In genomic region chr11:65502852-65503603, GRCh38 we compare ENCODE assay signal across 1 cellular context.
A peak's percentile ranks its signal among the peaks of the same experiment; 100 is the strongest.
TF ChIP-seq lines count a peak whose summit lies in the region.

No MANE protein-coding gene starts in this region.

TF ChIP-seq in K562, 482 proteins besides CTCF, POLR2A, EP300 and RAD21 (continued from another document and continues in another):
- no peak for TF ChIP-seq LEF1 (IDR thresholded peaks at IDR 0.05)
- TF ChIP-seq ATF2 (CRISPR knock-in tag; IDR thresholded peaks at IDR 0.05), result no peak
- no peak for TF ChIP-seq MXD1 (CRISPR knock-in tag; IDR thresholded peaks at IDR 0.05; ENCODE audit: borderline replicate concordance, poor library complexity, severe bottlenecking)
- TF ChIP-seq GTF2E2 (tag; IDR thresholded peaks at IDR 0.05), result no peak
- no peak for TF ChIP-seq FOXJ2 (tag; IDR thresholded peaks at IDR 0.05)
- peak; percentile 99 for TF ChIP-seq RBM39 (optimal IDR thresholded peaks at IDR 0.05; ENCODE audit: low read depth, low read length)
- peak; percentile 12 to 63; a peak in 2 of 4 replicates for TF ChIP-seq FOXA3 (CRISPR knock-in tag; conservative IDR thresholded peaks at IDR 0.05 in 1 of 2, IDR thresholded peaks at IDR 0.05 in 1 of 2)
- TF ChIP-seq CHD4 (IDR thresholded peaks at IDR 0.05; ENCODE audit: insufficient read depth, insufficient replicate concordance, low read depth, low read length, poor library complexity, severe bottlenecking), result no peak
- TF ChIP-seq ZNF644 (tag; IDR thresholded peaks at IDR 0.05; ENCODE audit: low read depth), result 0 out of 2 replicates have a peak, but pooled peaks have one; percentile 10
- TF ChIP-seq EP400 (IDR thresholded peaks at IDR 0.05), result no peak
- no peak for TF ChIP-seq HOMEZ (CRISPR knock-in tag; IDR thresholded peaks at IDR 0.05)
- TF ChIP-seq ZBTB9 (CRISPR knock-in tag; IDR thresholded peaks at IDR 0.05), result peak; percentile 86
- TF ChIP-seq TRIM25 (IDR thresholded peaks at IDR 0.05; ENCODE audit: borderline replicate concordance), result no peak
- TF ChIP-seq SIX5 (IDR thresholded peaks at IDR 0.05; ENCODE audit: borderline replicate concordance in 1 of 2, insufficient read depth in 1 of 2, low read depth in 1 of 2, low read length in 2 of 2), result no peak
- no peak for TF ChIP-seq NBN (IDR thresholded peaks at IDR 0.05; ENCODE audit: low read depth)
- TF ChIP-seq E2F1 (CRISPR knock-in tag; IDR thresholded peaks at IDR 0.05), result no peak
- no peak for TF ChIP-seq GTF3C2 (IDR thresholded peaks at IDR 0.05; ENCODE audit: borderline replicate concordance, extremely low read depth, insufficient read length)
- TF ChIP-seq CREBBP (IDR thresholded peaks at IDR 0.05; ENCODE audit: low read depth, low read length), result no peak
- TF ChIP-seq ELK1 (CRISPR knock-in tag; IDR thresholded peaks at IDR 0.05), result no peak
- peak; percentile 98 for TF ChIP-seq E2F5 (CRISPR knock-in tag; IDR thresholded peaks at IDR 0.05)
- TF ChIP-seq POLR3A (IDR thresholded peaks at IDR 0.05; ENCODE audit: borderline replicate concordance, extremely low read depth, insufficient read depth, insufficient read length), result no peak
- no peak for TF ChIP-seq ZKSCAN8 (CRISPR knock-in tag; IDR thresholded peaks at IDR 0.05)
- peak; percentile 96 for TF ChIP-seq ZBTB26 (CRISPR knock-in tag; IDR thresholded peaks at IDR 0.05)
- TF ChIP-seq KLF10 (CRISPR knock-in tag; IDR thresholded peaks at IDR 0.05), result peak; percentile 88
- 0 out of 2 replicates have a peak, but pooled peaks have one; percentile 41 for TF ChIP-seq E2F4 (CRISPR knock-in tag; IDR thresholded peaks at IDR 0.05; ENCODE audit: low read depth)
- TF ChIP-seq NEUROD1 (IDR thresholded peaks at IDR 0.05; ENCODE audit: borderline replicate concordance, low read depth, low read length, partially characterized antibody), result no peak
- peak; percentile 20; the same call in 1 of the 2 replicates for TF ChIP-seq ZBTB1 (CRISPR knock-in tag; IDR thresholded peaks at IDR 0.05; ENCODE audit: borderline replicate concordance, low read depth)
- TF ChIP-seq EZH2 (IDR thresholded peaks at IDR 0.05; ENCODE audit: borderline replicate concordance, low read depth, low read length), result no peak
- TF ChIP-seq L3MBTL2 (IDR thresholded peaks at IDR 0.05), result no peak
- TF ChIP-seq ZFP36 (IDR thresholded peaks at IDR 0.05; ENCODE audit: low read depth, low read length, partially characterized antibody), result no peak
- TF ChIP-seq ZBTB2 (IDR thresholded peaks at IDR 0.05), result no peak
- no peak for TF ChIP-seq TOE1 (IDR thresholded peaks at IDR 0.05; ENCODE audit: borderline replicate concordance)
- peak; percentile 54; the same call in 1 of the 2 replicates for TF ChIP-seq TOE1 (CRISPR knock-in tag; IDR thresholded peaks at IDR 0.05; ENCODE audit: borderline replicate concordance, low read depth)
- no peak for TF ChIP-seq PCBP2 (IDR thresholded peaks at IDR 0.05; ENCODE audit: low read depth, low read length, poor library complexity, severe bottlenecking)
- no peak; the same call in 1 of the 2 replicates for TF ChIP-seq TGIF2 (CRISPR knock-in tag; IDR thresholded peaks at IDR 0.05)
- TF ChIP-seq ESRRA (IDR thresholded peaks at IDR 0.05; ENCODE audit: borderline replicate concordance, low read depth), result no peak
- no peak for TF ChIP-seq POLR3G (IDR thresholded peaks at IDR 0.05; ENCODE audit: extremely low read depth, insufficient read length, insufficient replicate concordance)
- TF ChIP-seq MYC (IDR thresholded peaks at IDR 0.05; ENCODE audit: low read depth, low read length), result no peak
- peak; percentile 44; the same call in 1 of the 2 replicates for TF ChIP-seq MYC (CRISPR knock-in tag; IDR thresholded peaks at IDR 0.05; ENCODE audit: borderline replicate concordance, low read depth)
